In genomic region chr4:105966046-105966445, GRCh38 we compare ENCODE assay signal across 14 cellular contexts.
A peak's percentile ranks its signal among the peaks of the same experiment; 100 is the strongest.
DNase-seq lines count a peak whose midpoint lies in the region; ATAC-seq and TF ChIP-seq lines count a peak whose summit lies in the region.
"Had no signal": no experiment of that assay in that cellular context is flagged by ENCODE, and none has a peak within 500 bp of the region (broad histone marks: within the 10 kb centered on the region; RNA-seq: fewer than 3 reads in every experiment).

No MANE protein-coding gene starts in this region.

- H3K4me3 ChIP-seq in choroid plexus epithelial cell (ENCODE audit: low read depth, low read length): no peak overlapping the region
- no peak overlapping the region for H3K4me3 ChIP-seq in right lobe of liver
- H3K4me3 ChIP-seq: GM12878, left lung, MG63 had no signal

- DNase-seq in Calu3: no peak
- DNase-seq in M059J (ENCODE audit: low read depth): peak; percentile 78
- DNase-seq in choroid plexus epithelial cell (ENCODE audit: low read depth): peak; percentile 76
- peak; percentile 53 for DNase-seq in left kidney (ENCODE audit: low read depth, low spot score)
- no peak for DNase-seq in NCI-H187 treated with DMSO at 0.1 percent for 48 hours (lab: John Stamatoyannopoulos, UW)
- no peak for DNase-seq in right lobe of liver
- DNase-seq: caudate nucleus, left lung, MG63, nucleus accumbens, RPMI8226 had no signal

- peaks cover 45% of the 10 kb centered on the region for H3K4me1 Mint-ChIP-seq in Calu3 (ENCODE audit: low read depth, unreplicated experiment)
- H3K4me1 Mint-ChIP-seq in stimulated activated memory B cell treated with anti-CD40 and anti-IgM and Interleukin-4, amounts not matched to agents 10 μg/mL and 1 μg/mL and 100 μg/mL, for 72 hours: no peaks in the 10 kb centered on the region

- H3K36me3 Mint-ChIP-seq in Calu3 (ENCODE audit: insufficient read depth, unreplicated experiment): peaks cover 6% of the 10 kb centered on the region
- no peaks in the 10 kb centered on the region for H3K36me3 Mint-ChIP-seq in stimulated activated memory B cell treated with anti-CD40 and anti-IgM and Interleukin-4, amounts not matched to agents 10 μg/mL and 1 μg/mL and 100 μg/mL, for 72 hours

- H3K4me1 ChIP-seq in right lobe of liver: no peaks in the 10 kb centered on the region

- TF ChIP-seq CTCF in Calu3 (IDR thresholded peaks at IDR 0.05; ENCODE audit: unreplicated experiment): no peak
- no peak for TF ChIP-seq CTCF in choroid plexus epithelial cell (conservative IDR thresholded peaks at IDR 0.05; ENCODE audit: low read depth, low read length)
- TF ChIP-seq CTCF in right lobe of liver (IDR thresholded peaks at IDR 0.05): no peak

- no peaks in the 10 kb centered on the region for H3K27me3 Mint-ChIP-seq in Calu3 (ENCODE audit: unreplicated experiment)
- peaks cover 9% of the 10 kb centered on the region for H3K27me3 Mint-ChIP-seq in stimulated activated memory B cell treated with anti-CD40 and anti-IgM and Interleukin-4, amounts not matched to agents 10 μg/mL and 1 μg/mL and 100 μg/mL, for 72 hours

- H3K27ac Mint-ChIP-seq in Calu3 (ENCODE audit: unreplicated experiment): peak overlapping the region; percentile 83
- no peak overlapping the region for H3K27ac Mint-ChIP-seq in stimulated activated memory B cell treated with anti-CD40 and anti-IgM and Interleukin-4, amounts not matched to agents 10 μg/mL and 1 μg/mL and 100 μg/mL, for 72 hours

- intact Hi-C loops in Calu3 (cut with micrococcal nuclease; ENCODE audit: unreplicated experiment): loop anchor here (2.0 to 5.0 kb wide), 3 partner anchors 31 to 69 kb away; partner anchors contain the start of gene NPNT
- intact Hi-C loops in right lobe of liver (cut with DNase I): no loop called here

- no TSS peak for BruUV-seq in Calu3 (replicated peaks; lab: Mats Ljungman, UMichigan)

- CTCF ChIA-PET in Calu3 (lab: Charles Lee): no interaction called here

- peak overlapping the region; percentile 52 for H3K4me3 Mint-ChIP-seq in Calu3 (ENCODE audit: low read depth, unreplicated experiment)
- H3K4me3 Mint-ChIP-seq in stimulated activated memory B cell treated with anti-CD40 and anti-IgM and Interleukin-4, amounts not matched to agents 10 μg/mL and 1 μg/mL and 100 μg/mL, for 72 hours: no peak overlapping the region

- ATAC-seq in stimulated activated memory B cell treated with anti-CD40 and anti-IgM and Interleukin-4, amounts not matched to agents 10 μg/mL and 1 μg/mL and 100 μg/mL, for 72 hours: no peak
- ATAC-seq in activated CD4-positive, CD25-positive, alpha-beta regulatory T cell treated with anti-CD3 and anti-CD28 coated beads, Interleukin-2, amount 50 U/mL, for 24 hours: no peak
- no peak for ATAC-seq in right lobe of liver
- ATAC-seq: GM12878, left lung had no signal

- H3K9me3 Mint-ChIP-seq in Calu3 (ENCODE audit: low read depth, unreplicated experiment): no peaks in the 10 kb centered on the region
- H3K9me3 Mint-ChIP-seq in stimulated activated memory B cell treated with anti-CD40 and anti-IgM and Interleukin-4, amounts not matched to agents 10 μg/mL and 1 μg/mL and 100 μg/mL, for 72 hours: no peaks in the 10 kb centered on the region

- H3K36me3 ChIP-seq in right lobe of liver: no peaks in the 10 kb centered on the region
- H3K36me3 ChIP-seq: left lung, MG63 had no signal

- no peak for TF ChIP-seq POLR2A in right lobe of liver (IDR thresholded peaks at IDR 0.05)

- H3K27ac ChIP-seq in right lobe of liver: no peak overlapping the region
- H3K27ac ChIP-seq: left lung had no signal

- H3K27me3 ChIP-seq in right lobe of liver: no peaks in the 10 kb centered on the region
- H3K27me3 ChIP-seq: left lung, MG63 had no signal

- no peaks in the 10 kb centered on the region for H3K9me3 ChIP-seq in right lobe of liver
- H3K9me3 ChIP-seq: left lung, MG63 had no signal

Comparison
In these comparisons a context has a peak if more than half of its experiments do, and no peak if none do; other contexts are left out.
1. DNase-seq: peak in M059J (single experiment), choroid plexus epithelial cell (single experiment) and left kidney (single experiment); none in Calu3 (single experiment), NCI-H187 treated with DMSO at 0.1 percent for 48 hours (single experiment) and right lobe of liver (0 of 3).